ENCODE assay signal across 22 cellular contexts in the genomic region with DNA sequence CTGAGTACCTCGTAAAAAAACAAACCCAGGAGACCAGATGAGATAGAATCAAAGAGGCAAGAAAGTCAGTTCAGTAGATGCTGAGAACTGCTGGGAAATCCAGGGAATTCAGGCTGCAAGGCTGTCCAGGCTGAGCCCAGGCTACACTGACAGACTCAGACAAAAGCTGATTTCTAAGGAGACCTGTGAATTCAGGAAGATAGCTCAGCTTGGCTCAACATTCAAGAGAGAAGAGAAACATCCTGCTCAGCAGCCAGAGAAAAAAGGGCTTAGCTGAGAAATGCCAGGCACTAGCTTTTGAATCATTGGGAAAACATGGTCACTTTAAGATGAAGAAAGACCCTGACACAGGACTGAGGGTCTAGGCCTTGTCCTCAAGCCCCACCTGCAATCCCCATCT.
A peak's percentile ranks its signal among the peaks of the same experiment; 100 is the strongest.
DNase-seq lines count a peak whose midpoint lies in the region; ATAC-seq and TF ChIP-seq lines count a peak whose summit lies in the region.
"Had no signal": no experiment of that assay in that cellular context is flagged by ENCODE, and none has a peak within 500 bp of the region (broad histone marks: within the 10 kb centered on the region; RNA-seq: fewer than 3 reads in every experiment).

No MANE protein-coding gene starts in this region.

- H3K79me2 ChIP-seq in SK-N-SH (ENCODE audit: insufficient read depth) (no peaks in the 10 kb centered on the region), PC-9 (ENCODE audit: low read depth) (no peaks in the 10 kb centered on the region)
- H3K79me2 ChIP-seq: parathyroid adenoma had no signal

- no peak for DNase-seq in SK-N-SH
- no peak for DNase-seq in PC-9
- DNase-seq in foreskin fibroblast: peak; percentile 15 to 42
- peak; percentile 26 for DNase-seq in pons (ENCODE audit: low spot score)
- DNase-seq in right atrium auricular region (ENCODE audit: low spot score): no peak
- no peak for DNase-seq in Ammon's horn (ENCODE audit: low spot score)
- DNase-seq in stomach: no peak
- DNase-seq: activated CD4-positive, alpha-beta T cell treated with anti-CD3 and anti-CD28 coated beads for 48 hours; activated CD8-positive, alpha-beta memory T cell treated with anti-CD3 and anti-CD28 coated beads, Interleukin-2, amount 50 U/mL, for 48 hours; activated gamma-delta T cell; amygdala; cerebellar nuclear complex; DMS53; effector memory CD8-positive, alpha-beta T cell; heart right ventricle; NCI-H1048; NCI-H2029 treated with DMSO at 0.1 percent for 48 hours; NCI-H510A treated with DMSO at 0.1 percent for 48 hours; stimulated activated CD4-positive, alpha-beta T cell treated with anti-CD3 and anti-CD28 coated beads, Interleukin-1b, Interleukin-23, amount 100 ng/mL, for 48 hours; upper lobe of right lung had no signal

- H3K27me3 ChIP-seq in SK-N-SH (ENCODE audit: insufficient read depth) (no peaks in the 10 kb centered on the region), PC-9 (ENCODE audit: insufficient read depth, low read depth) (no peaks in the 10 kb centered on the region), right atrium auricular region (no peaks in the 10 kb centered on the region), stomach (no peaks in the 10 kb centered on the region)
- H3K27me3 ChIP-seq: heart right ventricle, upper lobe of right lung had no signal

- intact Hi-C loops in PC-9 (cut with micrococcal nuclease; ENCODE audit: unreplicated experiment): loop anchor here (2.0 to 10.0 kb wide), 2 partner anchors 59 to 133 kb away; no protein-coding TSS in a partner anchor
- intact Hi-C loops in stomach (cut with DNase I; ENCODE audit: low total_unique reads): no loop called here

- H3F3A ChIP-seq in SK-N-SH (replicated peaks; ENCODE audit: insufficient read depth): peaks cover 6% of the 10 kb centered on the region
- peaks cover 20% of the 10 kb centered on the region for H3F3A ChIP-seq in PC-9 (ENCODE audit: insufficient read depth, low read depth)

- TF ChIP-seq RAD21 in SK-N-SH (IDR thresholded peaks at IDR 0.05; ENCODE audit: low read length): no peak

- H3K4me2 ChIP-seq in SK-N-SH (no peak overlapping the region), PC-9 (no peak overlapping the region)

- WGBS in SK-N-SH (ENCODE audit: low lambda C conversion rate): 82% methylated on average over 1 of the region's 1 CpG
- 92 to 97% (median 93%) methylated on average over 1 of the region's 1 CpG for WGBS in stomach, 5 donors

- no TSS peak for BruUV-seq in PC-9 (replicated peaks; lab: Mats Ljungman, UMichigan)

- no peak for TF ChIP-seq CTCF in SK-N-SH (IDR thresholded peaks at IDR 0.05)
- TF ChIP-seq CTCF in PC-9 (conservative IDR thresholded peaks at IDR 0.05): no peak
- TF ChIP-seq CTCF in foreskin fibroblast (IDR thresholded peaks at IDR 0.05; ENCODE audit: low read depth, low read length): no peak
- TF ChIP-seq CTCF in right atrium auricular region (IDR thresholded peaks at IDR 0.05): no peak
- no peak for TF ChIP-seq CTCF in stomach (IDR thresholded peaks at IDR 0.05)

- H3K4me3 ChIP-seq in SK-N-SH (ENCODE audit: low read depth in 2 of 2, low read length in 1 of 2) (no peak overlapping the region), PC-9 (no peak overlapping the region), foreskin fibroblast (ENCODE audit: low read depth in 1 of 2, low read length in 2 of 2) (no peak overlapping the region), right atrium auricular region (no peak overlapping the region), stomach (no peak overlapping the region)
- H3K4me3 ChIP-seq: heart right ventricle, upper lobe of right lung had no signal

- H3K4me1 ChIP-seq in SK-N-SH (ENCODE audit: control insufficient read depth in 1 of 2, insufficient read depth in 2 of 2, low read depth in 1 of 2, low read length in 1 of 2): peaks cover 0 to 13% of the 10 kb centered on the region in 2 experiments; a peak in 2 of 4 replicates
- H3K4me1 ChIP-seq in PC-9 (replicated peaks; ENCODE audit: insufficient read depth): peaks cover 26% of the 10 kb centered on the region
- no peaks in the 10 kb centered on the region for H3K4me1 ChIP-seq in right atrium auricular region
- peaks cover 0 to 18% (median 0%) of the 10 kb centered on the region in 4 donors for H3K4me1 ChIP-seq in stomach
- H3K4me1 ChIP-seq: parathyroid adenoma had no signal

- H3K36me3 ChIP-seq in SK-N-SH (replicated peaks in 1 of 2; ENCODE audit: control insufficient read depth in 1 of 2, insufficient read depth in 2 of 2, low read length in 1 of 2) (no peaks in the 10 kb centered on the region), PC-9 (ENCODE audit: low read depth) (no peaks in the 10 kb centered on the region), right atrium auricular region (no peaks in the 10 kb centered on the region), stomach (no peaks in the 10 kb centered on the region)
- H3K36me3 ChIP-seq: heart right ventricle, upper lobe of right lung had no signal

- ATAC-seq in SK-N-SH treated with all-trans-retinoic acid at 6 μM for 48 hours: no peak
- ATAC-seq: effector memory CD8-positive, alpha-beta T cell had no signal

- no peak overlapping the region for H3K9ac ChIP-seq in SK-N-SH
- H3K9ac ChIP-seq: parathyroid adenoma had no signal

- H3K27ac ChIP-seq in SK-N-SH (ENCODE audit: low read depth in 2 of 2, low read length in 1 of 2): peak overlapping the region in 1 of 2 experiments; percentile 42; a peak in 1 of 4 replicates
- peak overlapping the region; percentile 46; the same call in 1 of the 2 replicates for H3K27ac ChIP-seq in PC-9
- H3K27ac ChIP-seq in right atrium auricular region: no peak overlapping the region
- H3K27ac ChIP-seq in stomach: no peak overlapping the region
- H3K27ac ChIP-seq: parathyroid adenoma, upper lobe of right lung had no signal

- no peak for TF ChIP-seq POLR2A in stomach (IDR thresholded peaks at IDR 0.05)

- H3K9me2 ChIP-seq in SK-N-SH (no peaks in the 10 kb centered on the region), PC-9 (ENCODE audit: insufficient read depth) (no peaks in the 10 kb centered on the region)

- POLR2A ChIA-PET in SK-N-SH (lab: Yijun Ruan, JAX) (no interaction called here), PC-9 (lab: Charles Lee; ENCODE audit: unreplicated experiment) (no interaction called here)

- H2AFZ ChIP-seq in SK-N-SH (ENCODE audit: low read depth) (0 out of 2 replicates have a peak overlapping the region, but pooled peaks have one; percentile 53), PC-9 (0 out of 2 replicates have a peak overlapping the region, but pooled peaks have one; percentile 12)
- H2AFZ ChIP-seq: parathyroid adenoma had no signal

- CTCF ChIA-PET in SK-N-SH (lab: Yijun Ruan, JAX): no interaction called here
- CTCF ChIA-PET in PC-9 (lab: Charles Lee): no interaction called here

- no peaks in the 10 kb centered on the region for H4K20me1 ChIP-seq in SK-N-SH (ENCODE audit: insufficient read depth)
- H4K20me1 ChIP-seq in PC-9 (ENCODE audit: insufficient read depth): no peaks in the 10 kb centered on the region

- H3K9me3 ChIP-seq in SK-N-SH (no peaks in the 10 kb centered on the region), PC-9 (ENCODE audit: insufficient read depth, low read depth) (no peaks in the 10 kb centered on the region), right atrium auricular region (no peaks in the 10 kb centered on the region), stomach (no peaks in the 10 kb centered on the region)
- H3K9me3 ChIP-seq: upper lobe of right lung had no signal

- TF ChIP-seq EP300 in SK-N-SH (IDR thresholded peaks at IDR 0.05; ENCODE audit: borderline replicate concordance in 1 of 2, low read depth in 1 of 2, low read length in 1 of 2) (no peak), stomach (IDR thresholded peaks at IDR 0.05) (no peak)

TF ChIP-seq in SK-N-SH, 30 proteins besides CTCF, POLR2A, EP300 and RAD21 (continues in another document):
- TF ChIP-seq RCOR1 (IDR thresholded peaks at IDR 0.05; ENCODE audit: low read length): no peak
- no peak for TF ChIP-seq NFIC (IDR thresholded peaks at IDR 0.05; ENCODE audit: borderline replicate concordance)
- no peak for TF ChIP-seq TEAD4 (IDR thresholded peaks at IDR 0.05; ENCODE audit: borderline replicate concordance, insufficient read depth)
- TF ChIP-seq CHD2 (IDR thresholded peaks at IDR 0.05; ENCODE audit: low read length, partially characterized antibody): no peak
- TF ChIP-seq ELF1 (IDR thresholded peaks at IDR 0.05): no peak
- TF ChIP-seq, protein P1, sequence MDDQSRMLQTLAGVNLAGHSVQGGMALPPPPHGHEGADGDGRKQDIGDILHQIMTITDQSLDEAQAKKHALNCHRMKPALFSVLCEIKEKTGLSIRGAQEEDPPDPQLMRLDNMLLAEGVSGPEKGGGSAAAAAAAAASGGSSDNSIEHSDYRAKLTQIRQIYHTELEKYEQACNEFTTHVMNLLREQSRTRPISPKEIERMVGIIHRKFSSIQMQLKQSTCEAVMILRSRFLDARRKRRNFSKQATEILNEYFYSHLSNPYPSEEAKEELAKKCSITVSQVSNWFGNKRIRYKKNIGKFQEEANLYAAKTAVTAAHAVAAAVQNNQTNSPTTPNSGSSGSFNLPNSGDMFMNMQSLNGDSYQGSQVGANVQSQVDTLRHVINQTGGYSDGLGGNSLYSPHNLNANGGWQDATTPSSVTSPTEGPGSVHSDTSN (IDR thresholded peaks at IDR 0.05): no peak

TF ChIP-seq in SK-N-SH treated with all-trans-retinoic acid at 6 μM for 48 hours, 23 proteins besides CTCF, POLR2A, EP300 and RAD21:
- TF ChIP-seq ESRRG (CRISPR knock-in tag; IDR thresholded peaks at IDR 0.05) (no peak), ZFP30 (CRISPR knock-in tag; IDR thresholded peaks at IDR 0.05) (no peak), CSDC2 (CRISPR knock-in tag; IDR thresholded peaks at IDR 0.05) (no peak), GLIS3 (CRISPR knock-in tag; IDR thresholded peaks at IDR 0.05) (no peak), ZNF8 (CRISPR knock-in tag; IDR thresholded peaks at IDR 0.05) (no peak)

Comparison
In these comparisons a context has a peak if more than half of its experiments do, and no peak if none do; other contexts are left out.
1. DNase-seq: peak in foreskin fibroblast (2 of 2) and pons (single experiment); none in SK-N-SH (single experiment), PC-9 (0 of 2), right atrium auricular region (single experiment), Ammon's horn (single experiment) and stomach (single experiment).